In the genomic region with DNA sequence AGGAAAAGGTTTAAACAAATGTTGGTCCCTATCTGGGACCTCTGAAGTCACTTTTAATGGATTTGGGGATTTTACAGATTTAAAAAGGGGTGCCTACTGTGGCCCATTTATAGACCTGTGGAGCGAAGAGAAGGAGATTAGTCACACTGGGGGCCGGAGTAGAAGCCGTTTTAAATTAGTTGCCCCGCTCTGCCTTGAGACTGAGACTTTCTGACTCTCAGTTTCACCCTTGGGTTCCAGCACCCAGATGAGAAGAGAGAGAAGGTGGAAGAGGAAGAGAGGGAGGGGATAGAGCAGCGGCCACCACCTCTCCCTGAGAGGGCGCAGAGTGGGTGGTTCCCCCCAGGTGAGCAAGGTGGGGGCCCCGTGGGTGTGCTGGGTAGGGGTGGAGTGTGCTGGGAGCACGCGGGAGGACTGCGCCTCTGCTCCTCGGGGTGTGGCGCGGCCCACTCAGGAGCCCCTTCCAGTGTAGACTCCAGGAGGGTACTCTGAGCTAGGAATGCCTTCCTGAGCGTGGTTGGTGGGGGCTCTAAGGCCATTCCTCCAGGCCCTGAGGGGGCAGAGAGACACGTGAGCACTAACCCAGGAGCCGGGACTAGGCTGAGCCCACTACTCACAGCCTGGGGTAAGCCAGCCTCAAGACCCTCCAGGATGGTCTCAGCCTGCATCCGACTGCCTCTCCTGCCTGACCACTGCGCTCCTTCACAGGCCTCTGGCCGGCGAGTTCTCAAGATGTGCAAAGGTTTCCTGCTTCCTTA, we compare ENCODE assay signal across 8 cellular contexts. TPM values are rescaled to one million over a fixed set of nuclear protein-coding genes. Genes with fewer than 3 reads are reported as not detected.
DNase-seq lines count a peak whose midpoint lies in the region; ATAC-seq, FAIRE-seq and TF ChIP-seq lines count a peak whose summit lies in the region.

No MANE protein-coding gene starts in this region.

- in situ Hi-C loops in K562 (cut with MboI), result loop anchor here (5.0 kb wide), 1 partner anchor 106 kb away; no protein-coding TSS in a partner anchor

- peak overlapping the region; percentile 30 for H3K4me3 ChIP-seq in CD4-positive, CD25-positive, alpha-beta regulatory T cell (ENCODE audit: low read depth, low read length)
- H3K4me3 ChIP-seq in K562, result no peak overlapping the region

- H3K9me3 ChIP-seq in CD4-positive, CD25-positive, alpha-beta regulatory T cell (ENCODE audit: control insufficient read depth in 2 of 2, low read length in 2 of 2), result no peaks in the 10 kb centered on the region
- H3K9me3 ChIP-seq in K562 (replicated peaks; ENCODE audit: control insufficient read depth, insufficient read depth, low read depth, low read length), result no peaks in the 10 kb centered on the region

- no peak overlapping the region; a peak in 1 of 4 replicates for H3K9ac ChIP-seq in K562 (ENCODE audit: insufficient read depth in 1 of 2, low read depth in 2 of 2, low read length in 2 of 2)

- H4K20me1 ChIP-seq in K562 (replicated peaks; ENCODE audit: control insufficient read depth, insufficient read depth, low read length), result no peaks in the 10 kb centered on the region; the same call in 1 of the 2 replicates

- no peak for TF ChIP-seq POLR2A in K562 (conservative IDR thresholded peaks at IDR 0.05)

- CTCF ChIA-PET in K562 (lab: Yijun Ruan, JAX; ENCODE audit: low intra/inter-chr PET ratio), result interaction anchor here (3.3 kb wide), 1 partner anchor 109 kb away, joined by 24 read pairs; no protein-coding TSS in a partner anchor

- intact Hi-C loops in K562 (cut with micrococcal nuclease), result loop anchor here (5.0 to 10.0 kb wide), 2 partner anchors 96 to 1204 kb away; a partner anchor contains a TSS

- no peak for FAIRE-seq in K562 (lab: Jason Lieb, UNC)

- peaks cover 0 to 18% (median 7%) of the 10 kb centered on the region in 4 donors for H3K4me1 Mint-ChIP-seq in CD4-positive, CD25-positive, alpha-beta regulatory T cell
- peaks cover 12 to 20% (median 19%) of the 10 kb centered on the region in 3 donors for H3K4me1 Mint-ChIP-seq in naive B cell

- no peaks in the 10 kb centered on the region for H3K79me2 ChIP-seq in K562 (ENCODE audit: control insufficient read depth, insufficient read depth, low read length)

- no peak overlapping the region for H2AFZ ChIP-seq in K562 (ENCODE audit: low read depth, low read length)

- DNase-seq in CD4-positive, CD25-positive, alpha-beta regulatory T cell, result no peak
- DNase-seq in K562 (ENCODE audit: extremely low read depth in 1 of 4, low spot score in 3 of 4), result no peak
- no peak for DNase-seq in naive B cell
- DNase-seq in stimulated activated CD4-positive, alpha-beta T cell treated with anti-CD3 and anti-CD28 coated beads, Interleukin-1b, Interleukin-23, amount 100 ng/mL, for 48 hours, result no peak
- no peak for DNase-seq in NCI-H345 treated with DMSO at 0.1 percent for 48 hours (lab: John Stamatoyannopoulos, UW; ENCODE audit: unreplicated experiment)
- DNase-seq in NCI-H2107 (lab: John Stamatoyannopoulos, UW), result no peak
- DNase-seq in DMS153 (lab: John Stamatoyannopoulos, UW), result no peak

- H3K27me3 Mint-ChIP-seq in CD4-positive, CD25-positive, alpha-beta regulatory T cell, result peaks cover 36% of the 10 kb centered on the region
- H3K27me3 Mint-ChIP-seq in naive B cell, result peaks cover 21 to 27% (median 26%) of the 10 kb centered on the region in 3 donors

- no peaks in the 10 kb centered on the region for H3K9me1 ChIP-seq in K562 (ENCODE audit: control insufficient read depth, insufficient read depth, low read length)

- WGBS in K562 (ENCODE audit: insufficient coverage, low coverage, missing lambda C conversion rate), result 27% methylated on average over 14 of the region's 20 CpGs

- H3K36me3 ChIP-seq in CD4-positive, CD25-positive, alpha-beta regulatory T cell (ENCODE audit: control insufficient read depth, insufficient read depth, low read length), result no peaks in the 10 kb centered on the region
- no peaks in the 10 kb centered on the region for H3K36me3 ChIP-seq in K562 (ENCODE audit: control insufficient read depth, insufficient read depth, low read length)

- no peak for TF ChIP-seq CTCF in K562 (IDR thresholded peaks at IDR 0.05 in 2 of 3, conservative IDR thresholded peaks at IDR 0.05 in 1 of 3; ENCODE audit: insufficient read depth in 2 of 3, low read depth in 1 of 3, low read length in 3 of 3)

- H3K27ac Mint-ChIP-seq in CD4-positive, CD25-positive, alpha-beta regulatory T cell, result peak overlapping the region in 2 of 3 donors; percentile 53 to 82
- H3K27ac Mint-ChIP-seq in naive B cell, result peak overlapping the region in 4 of 6 donors; percentile 21 to 92 (median 56)

- no peaks in the 10 kb centered on the region for H3K36me3 Mint-ChIP-seq in CD4-positive, CD25-positive, alpha-beta regulatory T cell
- H3K36me3 Mint-ChIP-seq in naive B cell, result no peaks in the 10 kb centered on the region

- peak overlapping the region; percentile 72 for H3K4me2 ChIP-seq in K562 (ENCODE audit: insufficient read depth, low read length)

- H3K4me1 ChIP-seq in CD4-positive, CD25-positive, alpha-beta regulatory T cell (ENCODE audit: control insufficient read depth, insufficient read depth, low read length, poor library complexity, severe bottlenecking), result peaks cover 15% of the 10 kb centered on the region
- H3K4me1 ChIP-seq in K562 (replicated peaks in 1 of 2; ENCODE audit: control insufficient read depth in 2 of 2, insufficient read depth in 2 of 2, low read length in 2 of 2), result peaks cover 0 to 16% of the 10 kb centered on the region in 2 experiments; a peak in 3 of 5 replicates

- TF ChIP-seq EP300 in K562 (IDR thresholded peaks at IDR 0.05; ENCODE audit: low read length), result no peak

- H3K9me3 Mint-ChIP-seq in CD4-positive, CD25-positive, alpha-beta regulatory T cell, result no peaks in the 10 kb centered on the region
- H3K9me3 Mint-ChIP-seq in naive B cell, result no peaks in the 10 kb centered on the region

- POLR2A ChIA-PET in K562 (lab: Yijun Ruan, JAX), result interaction anchor here (0.8 to 1.2 kb wide), 3 partner anchors 17 to 128 kb away, joined by 3 read pairs; no protein-coding TSS in a partner anchor

- no TSS peak for BruUV-seq in K562 (replicated peaks; lab: Mats Ljungman, UMichigan)

- H3K4me3 Mint-ChIP-seq in CD4-positive, CD25-positive, alpha-beta regulatory T cell, result peak overlapping the region in 3 of 4 donors; percentile 66 to 76 (median 73)
- peak overlapping the region in 7 of 8 donors; percentile 35 to 80 (median 77) for H3K4me3 Mint-ChIP-seq in naive B cell

- no peak for ATAC-seq in CD4-positive, CD25-positive, alpha-beta regulatory T cell (ENCODE audit: low read depth in 2 of 2)
- ATAC-seq in HG02885 (IDR thresholded peaks at IDR 0.05; ENCODE audit: poor library complexity, unreplicated experiment) (peak; percentile 39), K562 (no peak), naive B cell (ENCODE audit: low read depth in 2 of 2) (no peak)

- H3K27me3 ChIP-seq in CD4-positive, CD25-positive, alpha-beta regulatory T cell (ENCODE audit: control insufficient read depth, insufficient read depth, low read length), result no peaks in the 10 kb centered on the region
- peaks cover 3 to 30% of the 10 kb centered on the region in 2 experiments; a peak in 4 of 5 replicates for H3K27me3 ChIP-seq in K562 (ENCODE audit: control insufficient read depth in 2 of 2, insufficient read depth in 2 of 2, low read length in 2 of 2)

- no peak overlapping the region for H3K27ac ChIP-seq in CD4-positive, CD25-positive, alpha-beta regulatory T cell (ENCODE audit: insufficient read depth, low read length, poor library complexity, severe bottlenecking)
- H3K27ac ChIP-seq in K562 (ENCODE audit: extremely low read depth, low read depth, low read length), result no peak overlapping the region

- TF ChIP-seq RAD21 in K562 (CRISPR knock-in tag; conservative IDR thresholded peaks at IDR 0.05 in 1 of 2, IDR thresholded peaks at IDR 0.05 in 1 of 2), result no peak

TF ChIP-seq in K562, 482 proteins besides CTCF, POLR2A, EP300 and RAD21 (continues in another document):
- TF ChIP-seq MED1 (CRISPR knock-in tag; IDR thresholded peaks at IDR 0.05; ENCODE audit: borderline replicate concordance) (no peak), IRF2 (CRISPR knock-in tag; IDR thresholded peaks at IDR 0.05) (no peak), SUPT5H (IDR thresholded peaks at IDR 0.05) (no peak), NR1H2 (CRISPR knock-in tag; IDR thresholded peaks at IDR 0.05) (no peak), TCFL5 (CRISPR knock-in tag; conservative IDR thresholded peaks at IDR 0.05) (no peak), ARID2 (IDR thresholded peaks at IDR 0.05) (no peak)

RNA-seq across cellular contexts. Expression of a gene that starts 32.6 kb away (rescaled TPM):
- total RNA-seq in CD4-positive, CD25-positive, alpha-beta regulatory T cell, result 0.94 TPM
- under 1 TPM; 0.16 to 0.41 (median 0.25) TPM for polyA plus RNA-seq in CD4-positive, CD25-positive, alpha-beta regulatory T cell
- 4.9 and 6.7 TPM in 2 replicates for total RNA-seq in K562 (2011; cell fraction: chromatin; rRNA removed; ENCODE audit: low replicate concordance)
- total RNA-seq in K562 (2011; cell fraction: nucleolus; rRNA removed), result 3.8 and 5.0 TPM in 2 replicates
- 5.4 and 9.9 TPM in 2 replicates for total RNA-seq in K562 (2011; cell fraction: nucleoplasm; rRNA removed)
- total RNA-seq in K562 (2014; rRNA removed) (0.82 and 0.98 TPM in 2 replicates), K562 (2014; rRNA removed; fragmentation: Illumina TruSeq; extraction: Trizol) (1.5 and 1.7 TPM in 2 replicates), K562 (2015; rRNA removed; fragmentation: Illumina TruSeq; extraction: Trizol) (0.69 and 1.4 TPM in 2 replicates), K562 (2021) (9.8 and 11.4 TPM in 2 replicates)
- polyA plus RNA-seq in K562 (2011; rRNA removed) (11.3 and 18.1 TPM in 2 replicates), K562 (2014; fragmentation: Illumina TruSeq; extraction: Trizol) (5.2 and 6.3 TPM in 2 replicates), K562 (2014; fragmentation: Nextera tagmentation; extraction: Ambion mirVana) (under 1 TPM; 0.60 to 0.97 TPM), K562 (2014; rRNA removed) (3.0 and 6.7 TPM in 2 replicates), naive B cell (ENCODE audit: low read depth in 6 of 6) (under 1 TPM in 5 of 6 donors, not detected in 1; 0.15 to 0.74 (median 0.24) TPM)
- 11.5 and 18.2 TPM in 2 replicates for polyA plus RNA-seq in K562 (2011; cell fraction: cytosol; rRNA removed)
- polyA plus RNA-seq in K562 (2011; cell fraction: nucleus; rRNA removed), result 12.1 and 16.6 TPM in 2 replicates
- 6.3 and 12.8 TPM in 2 replicates for polyA plus RNA-seq in K562 (2012)
- 12.7 and 20.1 TPM in 2 replicates for polyA minus RNA-seq in K562 (2011; rRNA and poly(A)+ RNA removed)
- 6.1 and 8.3 TPM in 2 replicates for polyA minus RNA-seq in K562 (2011; cell fraction: cytosol; rRNA and poly(A)+ RNA removed)
- 4.3 and 4.7 TPM in 2 replicates for polyA minus RNA-seq in K562 (2011; cell fraction: nucleus; rRNA and poly(A)+ RNA removed)
